ENCODE assay signal across 7 cellular contexts in genomic region chr4:43136752-43137151, GRCh38.
"Had no signal": no experiment of that assay in that cellular context is flagged by ENCODE, and none has a peak within 500 bp of the region (broad histone marks: within the 10 kb centered on the region; RNA-seq: fewer than 3 reads in every experiment).

No MANE protein-coding gene starts in this region.

- H3K4me2 ChIP-seq: KMS-11 had no signal

- ATAC-seq: K562 had no signal

- H3K4me3 ChIP-seq: K562 had no signal

- H3K9ac ChIP-seq: KMS-11 had no signal

- DNase-seq: IMR-90, KBM-7, KG1 had no signal

- H3K27ac ChIP-seq: HL-60, KMS-11 had no signal

- FAIRE-seq: HTR-8/SVneo, K562 had no signal
